Comparison of ENCODE assay signal across 8 cellular contexts in genomic region chr19:47255947-47256687, GRCh38. TPM values are rescaled to one million over a fixed set of nuclear protein-coding genes. Genes with fewer than 3 reads are reported as not detected.
DNase-seq lines count a peak whose midpoint lies in the region; ATAC-seq and TF ChIP-seq lines count a peak whose summit lies in the region.

CCDC9 (plus strand) TSS chr19:47256525; CDS start chr19:47258401, 1,876 bp downstream.

- peak within 1 kb of the TSS; percentile 90 for H3K4me2 ChIP-seq in neural progenitor cell

- peak; percentile 44 for ATAC-seq in GM21786 (IDR thresholded peaks at IDR 0.05; ENCODE audit: unreplicated experiment)

- peak within 1 kb of the TSS; percentile 66 for H2AFZ ChIP-seq in neural progenitor cell (replicated peaks)

- no peaks in the 10 kb centered on the region for H3K9me3 Mint-ChIP-seq in neural progenitor cell

- H3K27me3 Mint-ChIP-seq in neural progenitor cell (ENCODE audit: insufficient read depth, low read depth), result peaks cover 7% of the 10 kb centered on the region

- H4K20me1 ChIP-seq in neural progenitor cell (ENCODE audit: low read depth), result peaks cover 25% of the 10 kb centered on the region

- H3K4me1 Mint-ChIP-seq in neural progenitor cell, result peaks cover 26% of the 10 kb centered on the region

- peak; percentile 97 for DNase-seq in Daoy (ENCODE audit: low read depth)
- DNase-seq in Peyer's patch, result peak; percentile 93 to 98 (median 96)
- DNase-seq in activated effector memory CD4-positive, alpha-beta T cell treated with anti-CD3 and anti-CD28 coated beads, Interleukin-2, amount 50 U/mL, for 16 hours, result peak; percentile 97
- DNase-seq in fibroblast of villous mesenchyme (ENCODE audit: low read depth), result peak; percentile 97
- DNase-seq in neural progenitor cell (ENCODE audit: low spot score), result peak; percentile 99
- peak; percentile 97 for DNase-seq in superior temporal gyrus (ENCODE audit: extremely low spot score)

- TF ChIP-seq CTCF in Peyer's patch (IDR thresholded peaks at IDR 0.05), result no peak
- no peak for TF ChIP-seq CTCF in fibroblast of villous mesenchyme (IDR thresholded peaks at IDR 0.05; ENCODE audit: insufficient read depth, low read depth, low read length)
- no peak for TF ChIP-seq CTCF in neural progenitor cell (IDR thresholded peaks at IDR 0.05)

- H3K27ac Mint-ChIP-seq in neural progenitor cell, result peak within 1 kb of the TSS; percentile 97

- H3K4me1 ChIP-seq in Peyer's patch, result peaks cover 0 to 25% (median 6%) of the 10 kb centered on the region in 4 donors
- peaks cover 9% of the 10 kb centered on the region for H3K4me1 ChIP-seq in neural progenitor cell

- H3K36me3 ChIP-seq in KOPT-K1 (ENCODE audit: insufficient read depth, low read length) (peaks cover 26% of the 10 kb centered on the region; the same call in 1 of the 2 replicates), Peyer's patch (peaks cover 0 to 30% (median 0%) of the 10 kb centered on the region in 3 donors), neural progenitor cell (no peaks in the 10 kb centered on the region)

- H3K9ac ChIP-seq in neural progenitor cell, result peak within 1 kb of the TSS; percentile 68

- peaks cover 21% of the 10 kb centered on the region for H3F3A ChIP-seq in neural progenitor cell (ENCODE audit: low read depth)

- H3K4me3 ChIP-seq in Peyer's patch (peak within 1 kb of the TSS; percentile 44 to 70 (median 52)), fibroblast of villous mesenchyme (ENCODE audit: low read depth, low read length) (peak within 1 kb of the TSS; percentile 75), neural progenitor cell (peak within 1 kb of the TSS; percentile 78)

- H3K27ac ChIP-seq in KOPT-K1 (ENCODE audit: low read depth, low read length, poor library complexity, severe bottlenecking) (peak within 1 kb of the TSS; percentile 57), Peyer's patch (peak within 1 kb of the TSS; percentile 79 to 95 (median 92)), neural progenitor cell (peak within 1 kb of the TSS; percentile 64)

- H3K27me3 ChIP-seq in Peyer's patch (no peaks in the 10 kb centered on the region), neural progenitor cell (no peaks in the 10 kb centered on the region)

- TF ChIP-seq POLR2A in Peyer's patch (IDR thresholded peaks at IDR 0.05), result peak; percentile 85 to 94

- H3K4me3 Mint-ChIP-seq in neural progenitor cell, result peak within 1 kb of the TSS; percentile 91

- peaks cover 25% of the 10 kb centered on the region for H3K36me3 Mint-ChIP-seq in neural progenitor cell

- H3K9me3 ChIP-seq in KOPT-K1 (ENCODE audit: insufficient read depth, low read length, poor library complexity, severe bottlenecking), result no peaks in the 10 kb centered on the region
- no peaks in the 10 kb centered on the region for H3K9me3 ChIP-seq in Peyer's patch
- H3K9me3 ChIP-seq in neural progenitor cell (ENCODE audit: low read depth), result no peaks in the 10 kb centered on the region

- H3K79me2 ChIP-seq in neural progenitor cell (ENCODE audit: low read depth), result peaks cover 19% of the 10 kb centered on the region

RNA-seq across cellular contexts. Expression of gene CCDC9, which starts in this region (rescaled TPM):
- total RNA-seq in Daoy (2014; rRNA removed; shearing (Covaris generic)), result 8.0 and 8.6 TPM in 2 replicates
- total RNA-seq in Peyer's patch (100 to 1,000 TPM in 1 of 4 donors, 10 to 100 TPM in 3; 12.1 to 104 (median 35.8) TPM), fibroblast of villous mesenchyme (7.3 and 8.4 TPM in 2 replicates), neural progenitor cell (ENCODE audit: low replicate concordance) (3.4 and 16.0 TPM in 2 replicates)

Comparison
In these comparisons a context has a peak if more than half of its experiments do, and no peak if none do; other contexts are left out.
1. Peak in every context shown above with its lines: DNase-seq, ATAC-seq, H3K4me3 ChIP-seq and H3K27ac ChIP-seq.